Comparison of ENCODE assay signal across 21 cellular contexts in the genomic region with DNA sequence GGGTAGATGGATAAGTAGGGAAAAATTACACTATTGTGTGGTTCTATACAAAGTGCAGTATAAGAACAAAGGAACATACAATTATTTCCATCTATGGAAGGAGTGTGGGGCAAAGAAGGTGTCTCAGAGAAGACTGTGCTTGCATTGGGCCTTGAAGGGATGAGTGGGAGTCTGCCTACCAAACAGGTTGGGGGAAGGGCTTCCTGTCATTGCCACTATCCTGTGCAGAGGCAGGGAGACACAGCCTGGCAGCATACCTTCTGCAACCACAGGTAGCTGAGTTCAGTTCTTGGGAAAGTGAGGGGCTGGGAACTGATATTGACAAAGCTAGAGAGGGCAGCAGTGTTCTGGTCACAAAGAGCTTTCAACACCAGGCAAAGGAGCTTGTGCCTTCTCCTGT. TPM values are rescaled to one million over a fixed set of nuclear protein-coding genes. Genes with fewer than 3 reads are reported as not detected.
DNase-seq lines count a peak whose midpoint lies in the region; ATAC-seq and TF ChIP-seq lines count a peak whose summit lies in the region.
"Had no signal": no experiment of that assay in that cellular context is flagged by ENCODE, and none has a peak within 500 bp of the region (broad histone marks: within the 10 kb centered on the region; RNA-seq: fewer than 3 reads in every experiment).

No MANE protein-coding gene starts in this region.

- no peak overlapping the region for H3K4me3 Mint-ChIP-seq in activated CD8-positive, alpha-beta T cell treated with anti-CD3 and anti-CD28 coated beads for 36 hours
- no peak overlapping the region for H3K4me3 Mint-ChIP-seq in activated CD8-positive, alpha-beta T cell treated with anti-CD3 and anti-CD28 coated beads, Interleukin-2, amount 10 ng/mL, durations not matched to agents 7 days and 5 days
- H3K4me3 Mint-ChIP-seq in activated naive CD4-positive, alpha-beta T cell treated with anti-CD3 and anti-CD28 coated beads, Interleukin-2, amount 10 ng/mL, durations not matched to agents 7 days and 5 days = no peak overlapping the region

- no peaks in the 10 kb centered on the region for H3K9me3 ChIP-seq in HCT116 (ENCODE audit: control insufficient read depth in 1 of 2, insufficient read depth in 1 of 2, low read depth in 1 of 2, low read length in 2 of 2)
- H3K9me3 ChIP-seq: SJSA1 had no signal

- H3K4me2 ChIP-seq in HCT116 (ENCODE audit: low read length) = peak overlapping the region; percentile 66

- H3K27me3 ChIP-seq in HCT116 (ENCODE audit: insufficient read depth, low read length) = no peaks in the 10 kb centered on the region

- H3K27ac Mint-ChIP-seq in activated CD8-positive, alpha-beta T cell treated with anti-CD3 and anti-CD28 coated beads for 36 hours = no peak overlapping the region
- H3K27ac Mint-ChIP-seq in activated CD8-positive, alpha-beta T cell treated with anti-CD3 and anti-CD28 coated beads, Interleukin-2, amount 10 ng/mL, durations not matched to agents 7 days and 5 days = no peak overlapping the region
- no peak overlapping the region for H3K27ac Mint-ChIP-seq in activated naive CD4-positive, alpha-beta T cell treated with anti-CD3 and anti-CD28 coated beads, Interleukin-2, amount 10 ng/mL, durations not matched to agents 7 days and 5 days

- TF ChIP-seq CTCF in activated CD8-positive, alpha-beta T cell treated with anti-CD3 and anti-CD28 coated beads for 36 hours (IDR thresholded peaks at IDR 0.05) = no peak
- no peak for TF ChIP-seq CTCF in HCT116 (IDR thresholded peaks at IDR 0.05 in 2 of 3, conservative IDR thresholded peaks at IDR 0.05 in 1 of 3; ENCODE audit: borderline replicate concordance in 1 of 3, insufficient read depth in 1 of 3, low read depth in 2 of 3, low read length in 2 of 3)

- ATAC-seq in activated CD8-positive, alpha-beta T cell treated with anti-CD3 and anti-CD28 coated beads for 36 hours = peak; percentile 61
- no peak for ATAC-seq in activated CD8-positive, alpha-beta T cell treated with anti-CD3 and anti-CD28 coated beads, Interleukin-2, amount 10 ng/mL, durations not matched to agents 7 days and 5 days
- ATAC-seq in HCT116 = peak; percentile 23

- H3K36me3 Mint-ChIP-seq in activated CD8-positive, alpha-beta T cell treated with anti-CD3 and anti-CD28 coated beads for 36 hours (ENCODE audit: low read depth) = no peaks in the 10 kb centered on the region
- H3K36me3 Mint-ChIP-seq in activated CD8-positive, alpha-beta T cell treated with anti-CD3 and anti-CD28 coated beads, Interleukin-2, amount 10 ng/mL, durations not matched to agents 7 days and 5 days (ENCODE audit: low read depth) = no peaks in the 10 kb centered on the region
- no peaks in the 10 kb centered on the region for H3K36me3 Mint-ChIP-seq in activated naive CD4-positive, alpha-beta T cell treated with anti-CD3 and anti-CD28 coated beads, Interleukin-2, amount 10 ng/mL, durations not matched to agents 7 days and 5 days

- peaks cover 17% of the 10 kb centered on the region for H3K27me3 Mint-ChIP-seq in activated CD8-positive, alpha-beta T cell treated with anti-CD3 and anti-CD28 coated beads for 36 hours
- H3K27me3 Mint-ChIP-seq in activated CD8-positive, alpha-beta T cell treated with anti-CD3 and anti-CD28 coated beads, Interleukin-2, amount 10 ng/mL, durations not matched to agents 7 days and 5 days (ENCODE audit: low read depth) = peaks cover 10% of the 10 kb centered on the region
- peaks cover 36% of the 10 kb centered on the region for H3K27me3 Mint-ChIP-seq in activated naive CD4-positive, alpha-beta T cell treated with anti-CD3 and anti-CD28 coated beads, Interleukin-2, amount 10 ng/mL, durations not matched to agents 7 days and 5 days

- H2AFZ ChIP-seq in HCT116 (ENCODE audit: low read depth, low read length, poor library complexity, severe bottlenecking) = no peak overlapping the region

- TF ChIP-seq RAD21 in HCT116 (IDR thresholded peaks at IDR 0.05; ENCODE audit: low read depth) = no peak

- H3K4me3 ChIP-seq in HCT116 (replicated peaks in 1 of 2; ENCODE audit: low read depth in 1 of 2, low read length in 2 of 2) = no peak overlapping the region
- H3K4me3 ChIP-seq: K562, SJSA1 had no signal

- no peak overlapping the region for H3K9ac ChIP-seq in HCT116 (ENCODE audit: low read length)

- POLR2A ChIA-PET in activated CD8-positive, alpha-beta T cell treated with anti-CD3 and anti-CD28 coated beads for 36 hours (lab: Charles Lee) = interaction anchor here (0.5 to 1.4 kb wide), 3 partner anchors 13 to 253 kb away, joined by 3 read pairs; no protein-coding TSS in a partner anchor
- POLR2A ChIA-PET in activated CD8-positive, alpha-beta T cell treated with anti-CD3 and anti-CD28 coated beads, Interleukin-2, amount 10 ng/mL, durations not matched to agents 7 days and 5 days (lab: Charles Lee) = no interaction called here
- POLR2A ChIA-PET in HCT116 (lab: Charles Lee) = interaction anchor here (1.0 kb wide), 1 partner anchor 10 kb away, joined by 5 read pairs; no protein-coding TSS in a partner anchor

- no TSS peak for BruUV-seq in HCT116 (replicated peaks; lab: Mats Ljungman, UMichigan)

- RAD21 ChIA-PET in HCT116 (lab: Charles Lee; ENCODE audit: low non-redundant PET in 1 of 2, low total read pairs in 2 of 2, uncharacterized antibody in 2 of 2, unreplicated experiment in 2 of 2) = no interaction called here

- H3K36me3 ChIP-seq in HCT116 (ENCODE audit: control insufficient read depth in 1 of 2, insufficient read depth in 2 of 2, low read length in 2 of 2) = no peaks in the 10 kb centered on the region
- H3K36me3 ChIP-seq: SJSA1 had no signal

- DNase-seq in activated CD8-positive, alpha-beta T cell treated with anti-CD3 and anti-CD28 coated beads for 36 hours = peak; percentile 27
- no peak for DNase-seq in activated CD8-positive, alpha-beta T cell treated with anti-CD3 and anti-CD28 coated beads, Interleukin-2, amount 10 ng/mL, durations not matched to agents 7 days and 5 days
- DNase-seq in HCT116 (ENCODE audit: low read depth, low spot score) (no peak), caudate nucleus (lab: John Stamatoyannopoulos, UW) (peak in 36 of 61 donors; percentile 3 to 89 (median 42)), putamen (ENCODE audit: low spot score) (peak; percentile 69), DMS114 treated with DMSO at 0.1 percent for 48 hours (lab: John Stamatoyannopoulos, UW; ENCODE audit: unreplicated experiment) (no peak), NCI-H526 treated with DMSO at 0.1 percent for 48 hours (lab: John Stamatoyannopoulos, UW) (no peak)
- no peak for DNase-seq in activated naive CD4-positive, alpha-beta T cell treated with anti-CD3 and anti-CD28 coated beads, Interleukin-2, amount 10 ng/mL, durations not matched to agents 7 days and 5 days
- DNase-seq: 8988T; C1 segment of cervical spinal cord; DMS 273 treated with DMSO at 0.1 percent for 48 hours; H7; MV-4-11; NCI-H1417 treated with DMSO at 0.1 percent for 48 hours; NCI-H1930; NCI-H446; NK-92 treated with Interleukin-12 subunit alpha and Interleukin-12 subunit beta, amount 100 ng/mL, for 24 hours; RPMI8226 had no signal

- H3K9me3 Mint-ChIP-seq in activated CD8-positive, alpha-beta T cell treated with anti-CD3 and anti-CD28 coated beads for 36 hours = no peaks in the 10 kb centered on the region
- H3K9me3 Mint-ChIP-seq in activated CD8-positive, alpha-beta T cell treated with anti-CD3 and anti-CD28 coated beads, Interleukin-2, amount 10 ng/mL, durations not matched to agents 7 days and 5 days (ENCODE audit: insufficient read depth) = no peaks in the 10 kb centered on the region
- H3K9me3 Mint-ChIP-seq in activated naive CD4-positive, alpha-beta T cell treated with anti-CD3 and anti-CD28 coated beads, Interleukin-2, amount 10 ng/mL, durations not matched to agents 7 days and 5 days = no peaks in the 10 kb centered on the region

- TF ChIP-seq POLR2A in HCT116 (IDR thresholded peaks at IDR 0.05; ENCODE audit: borderline replicate concordance, extremely low read depth, insufficient read depth, insufficient read length) = no peak

- peaks cover 10 to 25% of the 10 kb centered on the region in 2 experiments for H3K4me1 ChIP-seq in HCT116 (ENCODE audit: control insufficient read depth in 1 of 2, insufficient read depth in 2 of 2, low read length in 2 of 2)
- H3K4me1 ChIP-seq: SJSA1 had no signal

- CTCF ChIA-PET in activated CD8-positive, alpha-beta T cell treated with anti-CD3 and anti-CD28 coated beads for 36 hours (lab: Charles Lee) = interaction anchor here (0.7 to 1.5 kb wide), 5 partner anchors 11 to 325 kb away, joined by 3 to 5 read pairs (median 4); no protein-coding TSS in a partner anchor
- CTCF ChIA-PET in activated CD8-positive, alpha-beta T cell treated with anti-CD3 and anti-CD28 coated beads, Interleukin-2, amount 10 ng/mL, durations not matched to agents 7 days and 5 days (lab: Charles Lee) = interaction anchor here (0.9 to 1.6 kb wide), 4 partner anchors 16 to 40 kb away, joined by 3 to 5 read pairs (median 3); no protein-coding TSS in a partner anchor
- CTCF ChIA-PET in HCT116 (lab: Charles Lee) = interaction anchor here (1.0 to 2.1 kb wide), 3 partner anchors 21 to 324 kb away, joined by 3 to 7 read pairs (median 5); no protein-coding TSS in a partner anchor
- CTCF ChIA-PET in activated naive CD4-positive, alpha-beta T cell treated with anti-CD3 and anti-CD28 coated beads, Interleukin-2, amount 10 ng/mL, durations not matched to agents 7 days and 5 days (lab: Charles Lee) = interaction anchor here (1.3 kb wide), 1 partner anchor 21 kb away, joined by 6 read pairs; no protein-coding TSS in a partner anchor

- peaks cover 16% of the 10 kb centered on the region for H3K4me1 Mint-ChIP-seq in activated CD8-positive, alpha-beta T cell treated with anti-CD3 and anti-CD28 coated beads for 36 hours (ENCODE audit: low read depth)
- no peaks in the 10 kb centered on the region for H3K4me1 Mint-ChIP-seq in activated CD8-positive, alpha-beta T cell treated with anti-CD3 and anti-CD28 coated beads, Interleukin-2, amount 10 ng/mL, durations not matched to agents 7 days and 5 days (ENCODE audit: low read depth)
- H3K4me1 Mint-ChIP-seq in activated naive CD4-positive, alpha-beta T cell treated with anti-CD3 and anti-CD28 coated beads, Interleukin-2, amount 10 ng/mL, durations not matched to agents 7 days and 5 days = no peaks in the 10 kb centered on the region

- H3K79me2 ChIP-seq in HCT116 (ENCODE audit: insufficient read depth, low read length) = no peaks in the 10 kb centered on the region

- no peak overlapping the region; the same call in 1 of the 2 replicates for H3K27ac ChIP-seq in HCT116 (ENCODE audit: low read depth, low read length)
- H3K27ac ChIP-seq in caudate nucleus (ENCODE audit: low read depth, low read length) = peak overlapping the region; percentile 65
- H3K27ac ChIP-seq: SJSA1 had no signal

- no peaks in the 10 kb centered on the region for H4K20me1 ChIP-seq in HCT116 (ENCODE audit: insufficient read depth)

- intact Hi-C loops in activated CD8-positive, alpha-beta T cell treated with anti-CD3 and anti-CD28 coated beads for 36 hours (cut with micrococcal nuclease) = no loop called here
- intact Hi-C loops in HCT116 (cut with micrococcal nuclease) = no loop called here

- no peaks in the 10 kb centered on the region for H3K9me2 ChIP-seq in HCT116 (ENCODE audit: insufficient read depth)

TF ChIP-seq in HCT116, 20 proteins besides CTCF, POLR2A, EP300 and RAD21 (continues in another document):
- no peak for TF ChIP-seq JUND (IDR thresholded peaks at IDR 0.05)

RNA-seq across cellular contexts. Expression of a gene that starts 3.4 kb away (rescaled TPM):
- total RNA-seq in activated CD8-positive, alpha-beta T cell treated with anti-CD3 and anti-CD28 coated beads for 36 hours = not detected
- total RNA-seq in activated CD8-positive, alpha-beta T cell treated with anti-CD3 and anti-CD28 coated beads, Interleukin-2, amount 10 ng/mL, durations not matched to agents 7 days and 5 days = not detected
- not detected for total RNA-seq in HCT116 (2021; ENCODE audit: unreplicated experiment)
- polyA plus RNA-seq in HCT116 (2012) = 0.04 and 0.09 TPM in 2 replicates
- total RNA-seq: OCI-LY7 had no signal

Comparison
In these comparisons a context has a peak if more than half of its experiments do, and no peak if none do; other contexts are left out.
1. DNase-seq: peak in activated CD8-positive, alpha-beta T cell treated with anti-CD3 and anti-CD28 coated beads for 36 hours (single experiment), caudate nucleus (36 of 61) and putamen (single experiment); none in activated CD8-positive, alpha-beta T cell treated with anti-CD3 and anti-CD28 coated beads, Interleukin-2, amount 10 ng/mL, durations not matched to agents 7 days and 5 days (single experiment), HCT116 (single experiment), activated naive CD4-positive, alpha-beta T cell treated with anti-CD3 and anti-CD28 coated beads, Interleukin-2, amount 10 ng/mL, durations not matched to agents 7 days and 5 days (single experiment), DMS114 treated with DMSO at 0.1 percent for 48 hours (single experiment) and NCI-H526 treated with DMSO at 0.1 percent for 48 hours (single experiment).